1 cellular context compared by ENCODE assay signal in genomic region chr1:23576338-23577055, GRCh38.
TF ChIP-seq lines count a peak whose summit lies in the region.

No MANE protein-coding gene starts in this region.

TF ChIP-seq in HepG2, 621 proteins besides CTCF, POLR2A, EP300 and RAD21:
- TF ChIP-seq ZMYM3 (CRISPR knock-in tag; IDR thresholded peaks at IDR 0.05), result peak; percentile 40; the same call in 1 of the 2 replicates
- no peak for TF ChIP-seq ATF7 (IDR thresholded peaks at IDR 0.05)
- no peak for TF ChIP-seq ATF7 (CRISPR knock-in tag; IDR thresholded peaks at IDR 0.05)
- TF ChIP-seq ZSCAN9 (CRISPR knock-in tag; IDR thresholded peaks at IDR 0.05; ENCODE audit: borderline replicate concordance), result no peak
- TF ChIP-seq POLR2AphosphoS2 (IDR thresholded peaks at IDR 0.05; ENCODE audit: low read depth, low read length), result no peak
- TF ChIP-seq ZNF589 (CRISPR knock-in tag; conservative IDR thresholded peaks at IDR 0.05), result no peak
- no peak for TF ChIP-seq STAG1 (CRISPR knock-in tag; IDR thresholded peaks at IDR 0.05)
- TF ChIP-seq FIP1L1 (IDR thresholded peaks at IDR 0.05; ENCODE audit: borderline replicate concordance, insufficient read depth, low read depth, low read length), result no peak
- TF ChIP-seq, protein P1, sequence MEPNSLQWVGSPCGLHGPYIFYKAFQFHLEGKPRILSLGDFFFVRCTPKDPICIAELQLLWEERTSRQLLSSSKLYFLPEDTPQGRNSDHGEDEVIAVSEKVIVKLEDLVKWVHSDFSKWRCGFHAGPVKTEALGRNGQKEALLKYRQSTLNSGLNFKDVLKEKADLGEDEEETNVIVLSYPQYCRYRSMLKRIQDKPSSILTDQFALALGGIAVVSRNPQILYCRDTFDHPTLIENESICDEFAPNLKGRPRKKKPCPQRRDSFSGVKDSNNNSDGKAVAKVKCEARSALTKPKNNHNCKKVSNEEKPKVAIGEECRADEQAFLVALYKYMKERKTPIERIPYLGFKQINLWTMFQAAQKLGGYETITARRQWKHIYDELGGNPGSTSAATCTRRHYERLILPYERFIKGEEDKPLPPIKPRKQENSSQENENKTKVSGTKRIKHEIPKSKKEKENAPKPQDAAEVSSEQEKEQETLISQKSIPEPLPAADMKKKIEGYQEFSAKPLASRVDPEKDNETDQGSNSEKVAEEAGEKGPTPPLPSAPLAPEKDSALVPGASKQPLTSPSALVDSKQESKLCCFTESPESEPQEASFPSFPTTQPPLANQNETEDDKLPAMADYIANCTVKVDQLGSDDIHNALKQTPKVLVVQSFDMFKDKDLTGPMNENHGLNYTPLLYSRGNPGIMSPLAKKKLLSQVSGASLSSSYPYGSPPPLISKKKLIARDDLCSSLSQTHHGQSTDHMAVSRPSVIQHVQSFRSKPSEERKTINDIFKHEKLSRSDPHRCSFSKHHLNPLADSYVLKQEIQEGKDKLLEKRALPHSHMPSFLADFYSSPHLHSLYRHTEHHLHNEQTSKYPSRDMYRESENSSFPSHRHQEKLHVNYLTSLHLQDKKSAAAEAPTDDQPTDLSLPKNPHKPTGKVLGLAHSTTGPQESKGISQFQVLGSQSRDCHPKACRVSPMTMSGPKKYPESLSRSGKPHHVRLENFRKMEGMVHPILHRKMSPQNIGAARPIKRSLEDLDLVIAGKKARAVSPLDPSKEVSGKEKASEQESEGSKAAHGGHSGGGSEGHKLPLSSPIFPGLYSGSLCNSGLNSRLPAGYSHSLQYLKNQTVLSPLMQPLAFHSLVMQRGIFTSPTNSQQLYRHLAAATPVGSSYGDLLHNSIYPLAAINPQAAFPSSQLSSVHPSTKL (CRISPR knock-in tag; IDR thresholded peaks at IDR 0.05), result no peak
- no peak for TF ChIP-seq ZNF883 (CRISPR knock-in tag; IDR thresholded peaks at IDR 0.05; ENCODE audit: not compliant biosample characterization)
- TF ChIP-seq ZNF629 (CRISPR knock-in tag; conservative IDR thresholded peaks at IDR 0.05), result peak; percentile 93
- no peak for TF ChIP-seq ZNF260 (CRISPR knock-in tag; IDR thresholded peaks at IDR 0.05; ENCODE audit: borderline replicate concordance, low read depth)
- TF ChIP-seq ZNF292 (CRISPR knock-in tag; IDR thresholded peaks at IDR 0.05; ENCODE audit: borderline replicate concordance, low read depth), result no peak
- no peak for TF ChIP-seq REL (CRISPR knock-in tag; conservative IDR thresholded peaks at IDR 0.05)
- no peak for TF ChIP-seq ZNF75D (CRISPR knock-in tag; IDR thresholded peaks at IDR 0.05; ENCODE audit: borderline replicate concordance)
- TF ChIP-seq HIVEP1 (CRISPR knock-in tag; IDR thresholded peaks at IDR 0.05), result no peak
- TF ChIP-seq, protein P2, sequence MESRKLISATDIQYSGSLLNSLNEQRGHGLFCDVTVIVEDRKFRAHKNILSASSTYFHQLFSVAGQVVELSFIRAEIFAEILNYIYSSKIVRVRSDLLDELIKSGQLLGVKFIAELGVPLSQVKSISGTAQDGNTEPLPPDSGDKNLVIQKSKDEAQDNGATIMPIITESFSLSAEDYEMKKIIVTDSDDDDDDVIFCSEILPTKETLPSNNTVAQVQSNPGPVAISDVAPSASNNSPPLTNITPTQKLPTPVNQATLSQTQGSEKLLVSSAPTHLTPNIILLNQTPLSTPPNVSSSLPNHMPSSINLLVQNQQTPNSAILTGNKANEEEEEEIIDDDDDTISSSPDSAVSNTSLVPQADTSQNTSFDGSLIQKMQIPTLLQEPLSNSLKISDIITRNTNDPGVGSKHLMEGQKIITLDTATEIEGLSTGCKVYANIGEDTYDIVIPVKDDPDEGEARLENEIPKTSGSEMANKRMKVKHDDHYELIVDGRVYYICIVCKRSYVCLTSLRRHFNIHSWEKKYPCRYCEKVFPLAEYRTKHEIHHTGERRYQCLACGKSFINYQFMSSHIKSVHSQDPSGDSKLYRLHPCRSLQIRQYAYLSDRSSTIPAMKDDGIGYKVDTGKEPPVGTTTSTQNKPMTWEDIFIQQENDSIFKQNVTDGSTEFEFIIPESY (CRISPR knock-in tag; IDR thresholded peaks at IDR 0.05), result peak; percentile 38; the same call in 1 of the 2 replicates
- 0 out of 2 replicates have a peak, but pooled peaks have one; percentile 8 for TF ChIP-seq NCOR1 (IDR thresholded peaks at IDR 0.05; ENCODE audit: borderline replicate concordance, low read length)
- no peak for TF ChIP-seq ZNF562 (CRISPR knock-in tag; IDR thresholded peaks at IDR 0.05; ENCODE audit: borderline replicate concordance)
- peak; percentile 72; the same call in 1 of the 2 replicates for TF ChIP-seq KDM1A (CRISPR knock-in tag; IDR thresholded peaks at IDR 0.05)
- TF ChIP-seq ZMYM4 (CRISPR knock-in tag; IDR thresholded peaks at IDR 0.05), result no peak
- no peak for TF ChIP-seq RORA (CRISPR knock-in tag; IDR thresholded peaks at IDR 0.05)
- peak; percentile 66; the same call in 1 of the 2 replicates for TF ChIP-seq ZNF7 (CRISPR knock-in tag; IDR thresholded peaks at IDR 0.05)
